In the genomic region with DNA sequence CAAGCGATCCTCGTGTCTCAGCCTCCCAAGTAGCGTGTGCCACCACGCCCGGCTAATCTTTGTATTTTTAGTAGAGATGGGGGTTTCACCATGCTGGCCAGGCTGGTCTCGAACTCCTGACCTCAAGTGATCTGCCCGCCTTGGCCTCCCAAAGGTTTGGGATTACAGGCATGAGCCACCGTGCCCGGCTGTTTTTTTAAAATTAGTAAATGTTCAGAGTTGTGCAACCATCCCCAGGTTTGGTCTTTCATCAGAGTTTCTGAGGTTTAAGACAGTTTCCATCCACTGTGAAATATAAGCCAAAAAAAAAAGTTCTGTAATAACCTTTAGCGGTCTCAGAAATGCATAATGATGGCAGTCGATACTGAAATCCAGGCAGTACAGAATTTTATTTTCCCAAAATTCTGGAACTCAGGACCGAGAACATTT, we compare ENCODE assay signal across 8 cellular contexts. TPM values are rescaled to one million over a fixed set of nuclear protein-coding genes. Genes with fewer than 3 reads are reported as not detected.
DNase-seq lines count a peak whose midpoint lies in the region; ATAC-seq lines count a peak whose summit lies in the region.

No MANE protein-coding gene starts in this region.

- peak; percentile 11 for ATAC-seq in HG03108 (IDR thresholded peaks at IDR 0.05; ENCODE audit: unreplicated experiment)

- peak overlapping the region; percentile 52 to 79 (median 60) for H3K9ac ChIP-seq in skeletal muscle tissue (ENCODE audit: low read depth in 1 of 3, low read length in 3 of 3)

- DNase-seq in NCI-H2171 (lab: John Stamatoyannopoulos, UW) (peak; percentile 57), NCI-H2171 treated with DMSO at 0.1 percent for 48 hours (lab: John Stamatoyannopoulos, UW) (no peak), fibroblast of the conjunctiva (ENCODE audit: low read depth) (peak; percentile 21), GDM1 (lab: John Stamatoyannopoulos, UW) (no peak), pons (ENCODE audit: low spot score) (no peak)
- DNase-seq in activated CD4-positive, alpha-beta T cell treated with anti-CD3 and anti-CD28 coated beads, Interleukin-2, amount 50 U/mL, for 48 hours, result peak; percentile 47 to 59

- peak overlapping the region; percentile 62 to 80 (median 78) for H3K4me3 ChIP-seq in skeletal muscle tissue (ENCODE audit: low read length in 3 of 3)

- peak overlapping the region; percentile 80 for H3K27ac ChIP-seq in skeletal muscle tissue (ENCODE audit: low read depth, low read length)

- peaks cover 2 to 11% (median 7%) of the 10 kb centered on the region in 3 donors for H3K36me3 ChIP-seq in skeletal muscle tissue (ENCODE audit: control insufficient read depth in 3 of 3, insufficient read depth in 3 of 3, low read length in 3 of 3)

- H3K27me3 ChIP-seq in skeletal muscle tissue (ENCODE audit: control insufficient read depth in 3 of 3, insufficient read depth in 3 of 3, low read length in 3 of 3), result no peaks in the 10 kb centered on the region

- peaks cover 18 to 29% (median 25%) of the 10 kb centered on the region in 3 donors for H3K4me1 ChIP-seq in skeletal muscle tissue (ENCODE audit: control insufficient read depth in 3 of 3, insufficient read depth in 3 of 3, low read length in 3 of 3)

- H3K9me3 ChIP-seq in skeletal muscle tissue (ENCODE audit: control insufficient read depth in 3 of 3, low read length in 3 of 3), result no peaks in the 10 kb centered on the region

RNA-seq across cellular contexts. Expression of gene SYT11, which starts 0.5 kb away (rescaled TPM):
- total RNA-seq in skeletal muscle tissue, result 10.4 TPM

RNA-seq across cellular contexts. Expression of gene GON4L, which starts 1.8 kb away (rescaled TPM):
- 32.9 TPM for total RNA-seq in skeletal muscle tissue

RNA-seq across cellular contexts. Expression of gene RIT1, which starts 52.3 kb away (rescaled TPM):
- 21.4 TPM for total RNA-seq in skeletal muscle tissue

Comparison
In these comparisons a context has a peak if more than half of its experiments do, and no peak if none do; other contexts are left out.
1. DNase-seq: peak in NCI-H2171 (single experiment), activated CD4-positive, alpha-beta T cell treated with anti-CD3 and anti-CD28 coated beads, Interleukin-2, amount 50 U/mL, for 48 hours (2 of 2) and fibroblast of the conjunctiva (single experiment); none in NCI-H2171 treated with DMSO at 0.1 percent for 48 hours (single experiment), GDM1 (single experiment) and pons (single experiment).